16 cellular contexts compared by ENCODE assay signal in genomic region chr4:2265113-2266110, GRCh38. TPM values are rescaled to one million over a fixed set of nuclear protein-coding genes. Genes with fewer than 3 reads are reported as not detected.
DNase-seq lines count a peak whose midpoint lies in the region; ATAC-seq and TF ChIP-seq lines count a peak whose summit lies in the region.
"Had no signal": no experiment of that assay in that cellular context is flagged by ENCODE, and none has a peak within 500 bp of the region (broad histone marks: within the 10 kb centered on the region; RNA-seq: fewer than 3 reads in every experiment).

No MANE protein-coding gene starts in this region.

- H3K36me3 ChIP-seq in osteoblast (ENCODE audit: insufficient read depth, low read length) (no peaks in the 10 kb centered on the region), vagina (no peaks in the 10 kb centered on the region)
- H3K36me3 ChIP-seq: colonic mucosa, suprapubic skin had no signal

- intact Hi-C loops in Right ventricle myocardium inferior (cut with DNase I), result loop anchor here (5.0 to 10.0 kb wide), 2 partner anchors 87 to 199 kb away; partner anchors contain the start of gene RNF4
- intact Hi-C loops in cardiac septum (cut with DNase I), result loop anchor here (2.0 to 5.0 kb wide), 2 partner anchors 87 to 147 kb away; no protein-coding TSS in a partner anchor
- intact Hi-C loops in Right ventricle myocardium superior (cut with DNase I), result loop anchor here (10.0 kb wide), 1 partner anchor 149 kb away; the partner anchor contains the start of genes CFAP99 and ZFYVE28
- intact Hi-C loops in vagina (cut with DNase I), result loop anchor here (10.0 kb wide), 1 partner anchor 149 kb away; the partner anchor contains the start of genes CFAP99 and ZFYVE28

- ATAC-seq in Right ventricle myocardium inferior (no peak), Right ventricle myocardium superior (ENCODE audit: poor library complexity) (no peak), HG02759 (IDR thresholded peaks at IDR 0.05; ENCODE audit: unreplicated experiment) (no peak), HG03196 (IDR thresholded peaks at IDR 0.05; ENCODE audit: unreplicated experiment) (no peak)
- ATAC-seq: HCT116 had no signal

- DNase-seq in Right ventricle myocardium inferior (ENCODE audit: missing footprints) (peak; percentile 73), cardiac septum (ENCODE audit: low spot score) (no peak), Right ventricle myocardium superior (peak; percentile 38), osteoblast (ENCODE audit: insufficient read length, low spot score, missing footprints) (no peak), vagina (ENCODE audit: extremely low spot score in 2 of 2) (no peak), HK-2 (ENCODE audit: unreplicated experiment) (no peak)
- DNase-seq: activated naive CD4-positive, alpha-beta T cell treated with anti-CD3 and anti-CD28 coated beads, Interleukin-2, amount 10 ng/mL, durations not matched to agents 7 days and 5 days; Calu3; NCI-H2171 treated with DMSO at 0.1 percent for 48 hours; NK-92 treated with Interleukin-12 subunit alpha and Interleukin-12 subunit beta, amount 100 ng/mL, for 24 hours; retina had no signal

- TF ChIP-seq POLR2A in vagina (IDR thresholded peaks at IDR 0.05), result no peak

- peaks cover 2% of the 10 kb centered on the region for H4K20me1 ChIP-seq in osteoblast (ENCODE audit: insufficient read depth, low read length)

- peak overlapping the region; percentile 36 for H3K27ac ChIP-seq in osteoblast (ENCODE audit: low read depth, low read length)
- H3K27ac ChIP-seq in vagina, result peak overlapping the region; percentile 77
- H3K27ac ChIP-seq: colonic mucosa, suprapubic skin had no signal

- no peak overlapping the region for H3K4me3 ChIP-seq in osteoblast (ENCODE audit: insufficient read depth, low read length)
- H3K4me3 ChIP-seq in vagina, result no peak overlapping the region
- H3K4me3 ChIP-seq: colonic mucosa, suprapubic skin had no signal

- H2AFZ ChIP-seq in osteoblast (ENCODE audit: low read length), result peak overlapping the region; percentile 74

- TF ChIP-seq CTCF in osteoblast (IDR thresholded peaks at IDR 0.05; ENCODE audit: extremely low read depth, low read depth, low read length) (no peak), vagina (IDR thresholded peaks at IDR 0.05) (no peak)

- H3K9me3 ChIP-seq in osteoblast (ENCODE audit: low read depth, low read length) (no peaks in the 10 kb centered on the region), vagina (no peaks in the 10 kb centered on the region)
- H3K9me3 ChIP-seq: colonic mucosa, suprapubic skin had no signal

- H3K27me3 ChIP-seq in osteoblast (ENCODE audit: insufficient read depth, low read length) (no peaks in the 10 kb centered on the region), vagina (no peaks in the 10 kb centered on the region)
- H3K27me3 ChIP-seq: colonic mucosa, suprapubic skin had no signal

- H3K4me2 ChIP-seq in osteoblast (ENCODE audit: insufficient read depth, low read length), result no peak overlapping the region

- H3K79me2 ChIP-seq in osteoblast (ENCODE audit: insufficient read depth, low read length), result peaks cover 9% of the 10 kb centered on the region

- H3K4me1 ChIP-seq in osteoblast (ENCODE audit: insufficient read depth, low read length) (peaks cover 17% of the 10 kb centered on the region), vagina (peaks cover 28% of the 10 kb centered on the region)

RNA-seq across cellular contexts. Expression of gene MXD4, which starts 3.5 kb away (rescaled TPM):
- total RNA-seq in Right ventricle myocardium inferior (36.0 TPM), cardiac septum (37.9 TPM), Right ventricle myocardium superior (31.5 TPM), osteoblast (53.3 and 56.8 TPM in 2 replicates), vagina (27.5 TPM)

RNA-seq across cellular contexts. Expression of gene HAUS3, which starts 23.5 kb away (rescaled TPM):
- total RNA-seq in Right ventricle myocardium inferior, result 7.7 TPM
- total RNA-seq in cardiac septum, result 5.6 TPM
- 5.7 TPM for total RNA-seq in Right ventricle myocardium superior
- 8.7 and 9.7 TPM in 2 replicates for total RNA-seq in osteoblast
- 9.6 TPM for total RNA-seq in vagina

RNA-seq across cellular contexts. Expression of gene POLN, which starts 23.5 kb away (rescaled TPM):
- total RNA-seq in Right ventricle myocardium inferior, result 2.0 TPM
- 2.3 TPM for total RNA-seq in cardiac septum
- 2.3 TPM for total RNA-seq in Right ventricle myocardium superior
- total RNA-seq in osteoblast, result 2.9 and 4.1 TPM in 2 replicates
- 3.9 TPM for total RNA-seq in vagina

Comparison
In these comparisons a context has a peak if more than half of its experiments do, and no peak if none do; other contexts are left out.
1. DNase-seq: peak in Right ventricle myocardium inferior (single experiment) and Right ventricle myocardium superior (single experiment); none in cardiac septum (single experiment), osteoblast (single experiment), vagina (0 of 2) and HK-2 (single experiment).